In genomic region chr12:78119351-78119918, GRCh38 we compare ENCODE assay signal across 1 cellular context.
TF ChIP-seq lines count a peak whose summit lies in the region.

No MANE protein-coding gene starts in this region.

TF ChIP-seq in H1, 55 proteins besides CTCF, POLR2A, EP300 and RAD21:
- TF ChIP-seq EGR1 (IDR thresholded peaks at IDR 0.05; ENCODE audit: borderline replicate concordance, low read depth, low read length), result no peak
- TF ChIP-seq JUN (IDR thresholded peaks at IDR 0.05; ENCODE audit: low read depth, low read length), result no peak
- TF ChIP-seq SAP30 (IDR thresholded peaks at IDR 0.05; ENCODE audit: insufficient read depth, insufficient replicate concordance, low read length), result no peak
- no peak for TF ChIP-seq BCL11A (IDR thresholded peaks at IDR 0.05; ENCODE audit: low read depth in 2 of 2, low read length in 2 of 2)
- TF ChIP-seq SP2 (IDR thresholded peaks at IDR 0.05; ENCODE audit: low read length), result no peak
- no peak for TF ChIP-seq POLR2AphosphoS5 (IDR thresholded peaks at IDR 0.05; ENCODE audit: low read depth, low read length)
- no peak for TF ChIP-seq EZH2 (IDR thresholded peaks at IDR 0.05; ENCODE audit: low read depth, low read length, severe bottlenecking)
- no peak for TF ChIP-seq FOSL1 (IDR thresholded peaks at IDR 0.05; ENCODE audit: insufficient read depth, low read depth, low read length)
- TF ChIP-seq KDM5A (IDR thresholded peaks at IDR 0.05; ENCODE audit: low read length), result no peak
- TF ChIP-seq, protein P1, sequence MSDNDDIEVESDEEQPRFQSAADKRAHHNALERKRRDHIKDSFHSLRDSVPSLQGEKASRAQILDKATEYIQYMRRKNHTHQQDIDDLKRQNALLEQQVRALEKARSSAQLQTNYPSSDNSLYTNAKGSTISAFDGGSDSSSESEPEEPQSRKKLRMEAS (IDR thresholded peaks at IDR 0.05), result no peak
- TF ChIP-seq PHF8 (conservative IDR thresholded peaks at IDR 0.05; ENCODE audit: low read depth, low read length), result no peak
- TF ChIP-seq KDM4A (IDR thresholded peaks at IDR 0.05; ENCODE audit: low read depth, low read length, severe bottlenecking), result no peak
- no peak for TF ChIP-seq SIRT6 (IDR thresholded peaks at IDR 0.05; ENCODE audit: low read length)
TF ChIP-seq in H1: peak in this region for 0.
